Comparison of ENCODE assay signal across 15 cellular contexts in the genomic region with DNA sequence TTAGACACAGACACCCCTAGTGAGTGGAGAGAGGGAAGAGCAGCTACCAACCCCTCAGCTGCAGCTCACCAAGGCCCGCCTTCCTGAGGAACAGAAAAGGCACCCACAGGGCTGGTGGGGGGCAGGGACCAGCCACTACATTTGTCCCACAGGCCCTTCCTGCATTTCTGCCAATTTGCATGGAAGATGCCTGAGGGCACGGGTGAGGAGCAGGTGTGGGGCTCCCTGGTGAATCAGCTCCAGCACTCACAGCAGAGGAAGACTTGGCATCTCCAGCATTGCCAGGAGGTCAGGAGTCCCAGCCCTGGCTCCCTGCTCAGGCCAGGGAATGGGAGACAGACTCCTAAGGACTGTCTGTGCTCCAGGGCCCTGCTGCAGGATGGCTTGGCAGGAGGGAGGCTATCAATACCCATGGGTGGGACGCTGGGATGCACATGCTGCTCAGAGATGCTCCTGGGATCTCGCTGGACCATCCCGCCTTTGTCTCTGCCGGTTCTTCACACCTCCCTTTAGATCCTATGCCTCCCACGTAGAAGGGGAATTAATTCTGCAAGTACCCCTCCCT.
A peak's percentile ranks its signal among the peaks of the same experiment; 100 is the strongest.
DNase-seq lines count a peak whose midpoint lies in the region; TF ChIP-seq lines count a peak whose summit lies in the region.
"Had no signal": no experiment of that assay in that cellular context is flagged by ENCODE, and none has a peak within 500 bp of the region (broad histone marks: within the 10 kb centered on the region; RNA-seq: fewer than 3 reads in every experiment).

No MANE protein-coding gene starts in this region.

- no peak overlapping the region for H2BK5ac ChIP-seq in mesendoderm (ENCODE audit: low read length)

- no peak overlapping the region for H3K9ac ChIP-seq in mesendoderm (ENCODE audit: low read length)

- no peaks in the 10 kb centered on the region for H3K9me3 Mint-ChIP-seq in CD8-positive, alpha-beta memory T cell
- H3K9me3 Mint-ChIP-seq: GM23338 had no signal

- peaks cover 9 to 56% of the 10 kb centered on the region in 2 donors for H3K27me3 Mint-ChIP-seq in CD8-positive, alpha-beta memory T cell

- H3K4me1 ChIP-seq in mesendoderm (ENCODE audit: control insufficient read depth, low read depth, low read length): peaks cover 5% of the 10 kb centered on the region
- H3K4me1 ChIP-seq in CD8-positive, alpha-beta memory T cell (ENCODE audit: insufficient read depth, low read length): no peaks in the 10 kb centered on the region
- H3K4me1 ChIP-seq: Caco-2 had no signal

- TF ChIP-seq CTCF in foreskin fibroblast (IDR thresholded peaks at IDR 0.05; ENCODE audit: low read depth, low read length): no peak

- H3K18ac ChIP-seq in mesendoderm (ENCODE audit: low read length): no peak overlapping the region

- H3K27ac ChIP-seq in mesendoderm (ENCODE audit: low read depth, low read length): no peak overlapping the region
- H3K27ac ChIP-seq in CD8-positive, alpha-beta memory T cell (ENCODE audit: low read depth, low read length): no peak overlapping the region
- H3K27ac ChIP-seq: 22Rv1 had no signal

- no peaks in the 10 kb centered on the region for H3K4me1 Mint-ChIP-seq in CD8-positive, alpha-beta memory T cell

- peak overlapping the region in 1 of 8 donors; percentile 44 for H3K27ac Mint-ChIP-seq in CD8-positive, alpha-beta memory T cell
- H3K27ac Mint-ChIP-seq: GM23338 had no signal

- H3K36me3 ChIP-seq in mesendoderm (ENCODE audit: control insufficient read depth, insufficient read depth, low read length): no peaks in the 10 kb centered on the region
- H3K36me3 ChIP-seq in CD8-positive, alpha-beta memory T cell (ENCODE audit: insufficient read depth, low read length): no peaks in the 10 kb centered on the region

- DNase-seq in DMS79 (lab: John Stamatoyannopoulos, UW) (peak; percentile 8), DMS79 treated with DMSO at 0.1 percent for 48 hours (lab: John Stamatoyannopoulos, UW) (no peak), NCI-H146 (lab: John Stamatoyannopoulos, UW) (peak; percentile 82), RPMI7951 (ENCODE audit: low read depth) (peak; percentile 5), mesendoderm (peak; percentile 32), foreskin fibroblast (no peak), NCI-H2196 treated with DMSO at 0.1 percent for 48 hours (lab: John Stamatoyannopoulos, UW; ENCODE audit: unreplicated experiment) (no peak)
- no peak for DNase-seq in CD8-positive, alpha-beta memory T cell
- DNase-seq: Caco-2, NCI-H1092 treated with DMSO at 0.1 percent for 48 hours, NCI-H187, NCI-H2171, NCI-H510A had no signal

- H3K79me1 ChIP-seq in mesendoderm (ENCODE audit: low read length): no peaks in the 10 kb centered on the region

- H3K4me3 Mint-ChIP-seq in CD8-positive, alpha-beta memory T cell: no peak overlapping the region
- H3K4me3 Mint-ChIP-seq: GM23338 had no signal

- H3K27me3 ChIP-seq in mesendoderm (ENCODE audit: insufficient read depth, low read length, poor library complexity): no peaks in the 10 kb centered on the region
- H3K27me3 ChIP-seq in CD8-positive, alpha-beta memory T cell (ENCODE audit: insufficient read depth, low read length, poor library complexity, severe bottlenecking): peaks cover 4% of the 10 kb centered on the region

- H3K4me3 ChIP-seq in mesendoderm (ENCODE audit: low read length) (no peak overlapping the region), foreskin fibroblast (ENCODE audit: low read depth in 1 of 2, low read length in 2 of 2) (no peak overlapping the region)
- no peak overlapping the region for H3K4me3 ChIP-seq in CD8-positive, alpha-beta memory T cell (ENCODE audit: low read length)
- H3K4me3 ChIP-seq: GM23338 had no signal

- no peak overlapping the region for H2BK15ac ChIP-seq in mesendoderm (replicated peaks; ENCODE audit: low read depth)

- H3K36me3 Mint-ChIP-seq in CD8-positive, alpha-beta memory T cell: no peaks in the 10 kb centered on the region

- POLR2A ChIA-PET in CD8-positive, alpha-beta memory T cell (lab: Charles Lee): no interaction called here

- CTCF ChIA-PET in CD8-positive, alpha-beta memory T cell (lab: Charles Lee): interaction anchor here (2.0 to 8.7 kb wide), 3 partner anchors 42 to 132 kb away, joined by 6 to 209 read pairs (median 39); no protein-coding TSS in a partner anchor

- WGBS in mesendoderm (ENCODE audit: extremely low coverage, insufficient coverage, low lambda C conversion rate): no CpG with 5 or more reads among the region's 7 CpGs

- no peaks in the 10 kb centered on the region for H3K79me2 ChIP-seq in mesendoderm (ENCODE audit: control insufficient read depth, insufficient read depth, low read length)

- H4K8ac ChIP-seq in mesendoderm (ENCODE audit: low read depth, low read length): no peak overlapping the region

- no peak overlapping the region for H3K4me2 ChIP-seq in mesendoderm (ENCODE audit: low read length)
- H3K4me2 ChIP-seq: GM23338 had no signal

- H2AK5ac ChIP-seq in mesendoderm (ENCODE audit: low read length): no peak overlapping the region

- no peaks in the 10 kb centered on the region for H3K9me3 ChIP-seq in CD8-positive, alpha-beta memory T cell (ENCODE audit: low read length)
- H3K9me3 ChIP-seq: Caco-2 had no signal

- H4K5ac ChIP-seq in mesendoderm (ENCODE audit: low read length): no peak overlapping the region

- H2BK120ac ChIP-seq in mesendoderm (ENCODE audit: low read depth, low read length): no peak overlapping the region

- no peak overlapping the region for H3K4ac ChIP-seq in mesendoderm (ENCODE audit: low read depth, low read length)

- H3K56ac ChIP-seq in mesendoderm (ENCODE audit: low read length): no peak overlapping the region

- no peak overlapping the region for H3K23ac ChIP-seq in mesendoderm (ENCODE audit: low read length)

Comparison
In these comparisons a context has a peak if more than half of its experiments do, and no peak if none do; other contexts are left out.
1. DNase-seq: peak in DMS79 (single experiment), NCI-H146 (single experiment), RPMI7951 (single experiment) and mesendoderm (single experiment); none in DMS79 treated with DMSO at 0.1 percent for 48 hours (single experiment), CD8-positive, alpha-beta memory T cell (0 of 5), foreskin fibroblast (0 of 2) and NCI-H2196 treated with DMSO at 0.1 percent for 48 hours (single experiment).